Comparison of ENCODE assay signal across 1 cellular context in the genomic region with DNA sequence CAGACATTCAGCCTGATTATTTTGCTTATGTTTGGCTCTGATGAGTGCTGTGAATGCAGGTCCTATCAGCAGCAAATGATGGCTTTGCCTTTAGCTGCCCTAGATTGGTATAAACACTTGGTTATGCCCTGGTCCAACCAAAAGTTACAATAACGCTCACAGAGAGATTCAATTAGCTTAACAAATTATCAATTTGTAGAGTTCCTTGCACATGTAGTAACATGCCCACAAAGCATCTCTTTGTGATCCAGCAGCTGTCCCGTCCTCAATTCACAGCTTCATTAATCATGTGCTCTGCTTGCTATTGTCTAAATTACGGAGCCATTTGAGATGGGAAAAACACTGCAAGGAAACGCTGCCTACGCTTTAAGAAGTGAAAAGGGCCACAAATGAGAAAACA.
TF ChIP-seq lines count a peak whose summit lies in the region.

No MANE protein-coding gene starts in this region.

TF ChIP-seq in IMR-90, 13 proteins besides CTCF, POLR2A, EP300 and RAD21 (continued from another document):
- TF ChIP-seq MAFK (IDR thresholded peaks at IDR 0.05; ENCODE audit: low read depth, low read length): no peak
- TF ChIP-seq SMC3 (IDR thresholded peaks at IDR 0.05; ENCODE audit: low read depth, low read length): no peak
- TF ChIP-seq MAZ (IDR thresholded peaks at IDR 0.05; ENCODE audit: borderline replicate concordance, low read depth, low read length): no peak
- no peak for TF ChIP-seq RFX5 (IDR thresholded peaks at IDR 0.05; ENCODE audit: low read depth, low read length)
